In genomic region chr11:131754671-131755070, GRCh38 we compare ENCODE assay signal across 26 cellular contexts.
"Had no signal": no experiment of that assay in that cellular context is flagged by ENCODE, and none has a peak within 500 bp of the region (broad histone marks: within the 10 kb centered on the region; RNA-seq: fewer than 3 reads in every experiment).

No MANE protein-coding gene starts in this region.

- H3K27ac ChIP-seq: dorsolateral prefrontal cortex, esophagus muscularis mucosa, foreskin keratinocyte, left ventricle myocardium inferior, ovary, prostate gland, right atrium auricular region, thyroid gland, upper lobe of right lung, VCaP had no signal

- H3K36me3 ChIP-seq: esophagus muscularis mucosa, left ventricle myocardium inferior, ovary, prostate gland, right atrium auricular region, thyroid gland, upper lobe of right lung had no signal

- FAIRE-seq: colon had no signal

- ATAC-seq: activated naive CD4-positive, alpha-beta T cell treated with anti-CD3 and anti-CD28 coated beads, Interleukin-2, amount 50 U/mL, for 72 hours; activated T-helper 17 cell treated with anti-CD3 and anti-CD28 coated beads, Interleukin-2, amount 50 U/mL, for 72 hours; effector memory CD8-positive, alpha-beta T cell; foreskin keratinocyte; naive thymus-derived CD8-positive, alpha-beta T cell; upper lobe of right lung had no signal

- H3K36me3 Mint-ChIP-seq: activated naive CD4-positive, alpha-beta T cell treated with anti-CD3 and anti-CD28 coated beads, Interleukin-2, amount 50 U/mL, for 72 hours; mesothelial cell of epicardium; naive thymus-derived CD8-positive, alpha-beta T cell had no signal

- H3K27me3 ChIP-seq: dorsolateral prefrontal cortex, foreskin keratinocyte, ovary, right atrium auricular region, thyroid gland had no signal

- DNase-seq: activated CD4-positive, CD25-positive, alpha-beta regulatory T cell treated with anti-CD3 and anti-CD28 coated beads, Interleukin-2, amount 50 U/mL, for 72 hours; activated CD8-positive, alpha-beta memory T cell treated with anti-CD3 and anti-CD28 coated beads, Interleukin-2, amount 50 U/mL, for 4 hours; activated T-cell treated with anti-CD3 and anti-CD28 coated beads, Interleukin-2, amount 50 U/mL, for 24 hours; aorta; central memory CD4-positive, alpha-beta T cell; dorsolateral prefrontal cortex; effector memory CD8-positive, alpha-beta T cell; foreskin keratinocyte; glutamatergic neuron; hippocampal formation; left ventricle myocardium inferior; mammary epithelial cell; naive thymus-derived CD8-positive, alpha-beta T cell; ovary; stimulated activated CD4-positive, alpha-beta T cell treated with anti-CD3 and anti-CD28 coated beads, Interleukin-4, amount 100 ng/mL, for 24 hours; stimulated activated naive CD4-positive, alpha-beta T cell treated with Interleukin-2 at 50 U/mL for 16 hours; thyroid gland; upper lobe of right lung had no signal

- H3K4me3 ChIP-seq: dorsolateral prefrontal cortex, esophagus muscularis mucosa, left ventricle myocardium inferior, ovary, prostate gland, right atrium auricular region, thyroid gland, upper lobe of right lung had no signal

- H3K4me1 Mint-ChIP-seq: activated T-helper 17 cell treated with anti-CD3 and anti-CD28 coated beads, Interleukin-2, amount 50 U/mL, for 72 hours; mesothelial cell of epicardium; naive thymus-derived CD8-positive, alpha-beta T cell had no signal

- H3K27ac Mint-ChIP-seq: activated naive CD4-positive, alpha-beta T cell treated with anti-CD3 and anti-CD28 coated beads, Interleukin-2, amount 50 U/mL, for 72 hours; activated T-cell treated with anti-CD3 and anti-CD28 coated beads, Interleukin-2, amount 50 U/mL, for 24 hours; activated T-helper 17 cell treated with anti-CD3 and anti-CD28 coated beads, Interleukin-2, amount 50 U/mL, for 72 hours; effector memory CD8-positive, alpha-beta T cell; mesothelial cell of epicardium; naive thymus-derived CD8-positive, alpha-beta T cell had no signal

- H3K4me1 ChIP-seq: esophagus muscularis mucosa, foreskin keratinocyte, left ventricle myocardium inferior, prostate gland, right atrium auricular region, thyroid gland, upper lobe of right lung had no signal

- H3K4me3 Mint-ChIP-seq: activated T-cell treated with anti-CD3 and anti-CD28 coated beads, Interleukin-2, amount 50 U/mL, for 24 hours; activated T-helper 17 cell treated with anti-CD3 and anti-CD28 coated beads, Interleukin-2, amount 50 U/mL, for 72 hours; effector memory CD8-positive, alpha-beta T cell; mesothelial cell of epicardium; naive thymus-derived CD8-positive, alpha-beta T cell had no signal

- H3K27me3 Mint-ChIP-seq: effector memory CD8-positive, alpha-beta T cell had no signal

- H3K9me3 ChIP-seq: esophagus muscularis mucosa, left ventricle myocardium inferior, ovary, prostate gland, right atrium auricular region, thyroid gland, upper lobe of right lung had no signal
